8 cellular contexts compared by ENCODE assay signal in the genomic region with DNA sequence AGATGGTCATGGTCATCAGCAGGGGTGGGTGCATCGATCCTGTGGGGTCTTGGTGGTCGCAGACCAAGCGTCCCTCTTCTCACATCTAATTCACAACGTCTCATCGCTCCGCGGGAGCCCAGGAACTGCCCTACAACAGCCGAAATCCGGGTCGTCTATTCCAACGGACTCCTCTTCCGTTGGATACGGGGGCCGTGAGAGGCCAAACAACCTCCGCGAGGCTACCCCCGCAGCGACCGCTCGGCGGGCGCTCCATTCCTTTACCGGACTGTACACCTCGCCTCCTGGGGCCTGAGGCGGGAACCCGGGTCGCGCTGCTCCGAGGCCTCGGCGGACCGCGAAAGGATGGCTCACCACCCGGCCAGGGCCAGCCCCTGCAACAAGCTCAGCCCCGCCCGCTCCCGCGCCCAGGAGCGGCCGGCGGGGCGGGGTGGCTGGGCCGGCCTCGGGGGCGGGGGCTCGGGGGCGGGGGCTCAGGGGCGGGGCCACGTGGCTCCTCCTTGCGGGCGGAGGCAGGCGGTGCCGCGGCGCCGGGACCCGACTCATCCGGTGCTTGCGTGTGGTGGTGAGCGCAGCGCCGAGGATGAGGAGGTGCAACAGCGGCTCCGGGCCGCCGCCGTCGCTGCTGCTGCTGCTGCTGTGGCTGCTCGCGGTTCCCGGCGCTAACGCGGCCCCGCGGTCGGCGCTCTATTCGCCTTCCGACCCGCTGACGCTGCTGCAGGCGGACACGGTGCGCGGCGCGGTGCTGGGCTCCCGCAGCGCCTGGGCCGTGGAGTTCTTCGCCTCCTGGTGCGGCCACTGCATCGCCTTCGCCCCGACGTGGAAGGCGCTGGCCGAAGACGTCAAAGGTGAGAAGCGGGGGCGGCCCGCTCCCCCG.
DNase-seq lines count a peak whose midpoint lies in the region; ATAC-seq and TF ChIP-seq lines count a peak whose summit lies in the region.

Gene QSOX1, plus strand, starts transcription at position 545 of the 877 bp plus-strand sequence. Its CDS starts 39 bp downstream, at position 584.

- peak; percentile 94 for DNase-seq in Ammon's horn (ENCODE audit: low spot score)
- peak; percentile 78 for DNase-seq in NCI-H446 treated with DMSO at 0.1 percent for 48 hours (lab: John Stamatoyannopoulos, UW)
- DNase-seq in activated CD4-positive, alpha-beta T cell treated with anti-CD3 and anti-CD28 coated beads for 4 hours: peak; percentile 83 to 89
- DNase-seq in choroid plexus epithelial cell (ENCODE audit: low read depth): peak; percentile 88
- DNase-seq in kidney tubule cell (ENCODE audit: low spot score): peak; percentile 92
- DNase-seq in stimulated activated CD4-positive, alpha-beta T cell treated with anti-CD3 and anti-CD28 coated beads, Interleukin-1b, Interleukin-23, amount 100 ng/mL, for 24 hours (ENCODE audit: low read depth in 4 of 4, low spot score in 1 of 4): peak; percentile 58 to 82 (median 74)

- ATAC-seq in GM19043 (IDR thresholded peaks at IDR 0.05; ENCODE audit: low read depth, unreplicated experiment) (peak; percentile 90), HG03354 (IDR thresholded peaks at IDR 0.05; ENCODE audit: poor library complexity, severe bottlenecking, unreplicated experiment) (peak; percentile 93)

- TF ChIP-seq CTCF in choroid plexus epithelial cell (conservative IDR thresholded peaks at IDR 0.05; ENCODE audit: low read depth, low read length): no peak

- H3K4me3 ChIP-seq in choroid plexus epithelial cell (ENCODE audit: low read depth, low read length): peak within 1 kb of the TSS; percentile 84

Comparison
In these comparisons a context has a peak if more than half of its experiments do, and no peak if none do; other contexts are left out.
1. Peak in every context shown above with its lines: DNase-seq, ATAC-seq and H3K4me3 ChIP-seq.